ENCODE assay signal across 1 cellular context in the genomic region with DNA sequence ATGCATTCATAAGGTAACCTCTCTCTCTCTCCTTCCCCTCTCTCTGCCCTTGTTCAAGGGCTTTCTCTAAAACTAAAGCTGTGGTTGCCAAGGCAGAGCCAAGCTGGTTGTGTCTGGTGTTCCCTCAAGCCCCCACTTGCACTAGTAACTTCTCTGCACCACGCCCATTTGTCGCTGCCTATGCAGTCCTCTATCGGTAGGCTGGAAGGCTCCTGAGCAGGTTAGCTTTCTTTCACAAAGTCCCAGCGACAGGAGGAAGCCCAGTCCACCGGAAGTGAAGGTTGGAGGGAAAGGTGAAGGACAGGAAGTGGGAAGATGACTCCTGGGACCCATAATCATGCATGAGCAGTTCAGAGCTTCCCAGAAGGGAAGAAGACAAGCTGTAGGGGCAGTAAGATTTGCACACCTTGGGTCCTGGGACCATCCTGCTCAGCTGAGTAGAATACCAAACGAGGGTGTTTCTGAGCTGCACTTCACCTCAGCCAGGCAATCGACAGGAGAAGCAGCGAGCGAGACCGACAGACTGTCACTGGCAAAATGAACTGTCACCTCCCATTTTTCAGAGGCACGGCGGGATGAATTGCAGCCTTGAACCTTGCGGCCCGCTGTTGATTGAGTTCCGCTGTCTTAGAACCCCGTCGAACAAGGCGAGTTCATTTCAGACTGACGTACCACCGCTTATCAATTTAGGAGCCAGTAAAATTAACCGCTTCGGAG.
TF ChIP-seq lines count a peak whose summit lies in the region.

No MANE protein-coding gene starts in this region.

TF ChIP-seq in HepG2, 621 proteins besides CTCF, POLR2A, EP300 and RAD21 (continued from another document):
- TF ChIP-seq, protein P1, sequence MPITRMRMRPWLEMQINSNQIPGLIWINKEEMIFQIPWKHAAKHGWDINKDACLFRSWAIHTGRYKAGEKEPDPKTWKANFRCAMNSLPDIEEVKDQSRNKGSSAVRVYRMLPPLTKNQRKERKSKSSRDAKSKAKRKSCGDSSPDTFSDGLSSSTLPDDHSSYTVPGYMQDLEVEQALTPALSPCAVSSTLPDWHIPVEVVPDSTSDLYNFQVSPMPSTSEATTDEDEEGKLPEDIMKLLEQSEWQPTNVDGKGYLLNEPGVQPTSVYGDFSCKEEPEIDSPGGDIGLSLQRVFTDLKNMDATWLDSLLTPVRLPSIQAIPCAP (CRISPR knock-in tag; IDR thresholded peaks at IDR 0.05; ENCODE audit: low read depth) = no peak
- TF ChIP-seq SMAD1 (CRISPR knock-in tag; IDR thresholded peaks at IDR 0.05; ENCODE audit: borderline replicate concordance, low read depth) (no peak), RBAK (CRISPR knock-in tag; IDR thresholded peaks at IDR 0.05) (no peak), HMGA1 (CRISPR knock-in tag; conservative IDR thresholded peaks at IDR 0.05) (no peak), ZFP37 (CRISPR knock-in tag; IDR thresholded peaks at IDR 0.05; ENCODE audit: borderline replicate concordance) (no peak), CHD4 (IDR thresholded peaks at IDR 0.05; ENCODE audit: borderline replicate concordance, low read length) (no peak), FOXC1 (CRISPR knock-in tag; IDR thresholded peaks at IDR 0.05; ENCODE audit: borderline replicate concordance) (no peak)
